ENCODE assay signal across 18 cellular contexts in the genomic region with DNA sequence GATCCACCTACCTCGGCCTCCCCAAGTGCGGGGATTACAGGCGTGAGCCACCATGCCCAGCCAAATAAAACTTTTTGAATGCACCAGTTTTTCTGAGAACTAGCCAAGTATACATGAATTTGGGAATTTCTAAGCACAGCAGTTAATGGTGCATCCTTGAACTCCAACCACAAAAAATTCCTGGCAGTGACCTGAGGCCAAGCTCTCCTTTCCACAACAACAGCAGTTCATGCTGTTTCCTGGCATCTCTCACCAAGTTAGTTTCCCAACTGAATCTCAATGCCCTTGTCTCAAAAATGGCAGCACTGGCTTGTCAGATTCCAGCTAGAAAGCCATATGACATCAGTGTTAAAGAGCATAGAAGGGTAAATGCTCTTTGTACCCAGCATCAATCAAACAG. TPM values are rescaled to one million over a fixed set of nuclear protein-coding genes. Genes with fewer than 3 reads are reported as not detected.
DNase-seq lines count a peak whose midpoint lies in the region; ATAC-seq, FAIRE-seq and TF ChIP-seq lines count a peak whose summit lies in the region.
"Had no signal": no experiment of that assay in that cellular context is flagged by ENCODE, and none has a peak within 500 bp of the region (broad histone marks: within the 10 kb centered on the region; RNA-seq: fewer than 3 reads in every experiment).

No MANE protein-coding gene starts in this region.

- H3K27me3 Mint-ChIP-seq in astrocyte (ENCODE audit: low read depth, unreplicated experiment): no peaks in the 10 kb centered on the region
- H3K27me3 Mint-ChIP-seq: B cell; CD4-positive, alpha-beta T cell had no signal

- no peaks in the 10 kb centered on the region for H4K20me1 ChIP-seq in astrocyte (ENCODE audit: insufficient read depth, low read length)

- H3K9me3 Mint-ChIP-seq in astrocyte (ENCODE audit: unreplicated experiment): no peaks in the 10 kb centered on the region
- H3K9me3 Mint-ChIP-seq: CD4-positive, alpha-beta T cell; GM23338 had no signal

- H3K36me3 Mint-ChIP-seq in astrocyte (ENCODE audit: low read depth, unreplicated experiment): no peaks in the 10 kb centered on the region

- H3K9me3 ChIP-seq in astrocyte (ENCODE audit: insufficient read depth, low read depth, low read length): no peaks in the 10 kb centered on the region

- ATAC-seq in GM18511 (IDR thresholded peaks at IDR 0.05; ENCODE audit: unreplicated experiment) (no peak), HG03108 (IDR thresholded peaks at IDR 0.05; ENCODE audit: unreplicated experiment) (no peak)
- ATAC-seq: GM23338 had no signal

- DNase-seq in EL: peak; percentile 4
- no peak for DNase-seq in astrocyte (ENCODE audit: low read depth)
- DNase-seq in choroid plexus epithelial cell (ENCODE audit: low read depth): peak; percentile 34
- peak; percentile 18 for DNase-seq in smooth muscle cell of the brain vasculature (ENCODE audit: low read depth, low spot score)
- DNase-seq in midbrain (lab: John Stamatoyannopoulos, UW): no peak
- DNase-seq: C1 segment of cervical spinal cord; Calu3; CD4-positive, alpha-beta T cell; DMS 273 treated with DMSO at 0.1 percent for 48 hours; H7 had no signal

- no peak overlapping the region for H3K4me3 ChIP-seq in astrocyte (ENCODE audit: insufficient read depth, low read depth, low read length)
- H3K4me3 ChIP-seq in choroid plexus epithelial cell (ENCODE audit: low read depth, low read length): no peak overlapping the region
- H3K4me3 ChIP-seq: GM23338 had no signal

- no peaks in the 10 kb centered on the region for H3K36me3 ChIP-seq in astrocyte (ENCODE audit: insufficient read depth, low read length)

- H3K9ac ChIP-seq in astrocyte (ENCODE audit: low read length): no peak overlapping the region

- H3K27ac ChIP-seq in astrocyte (ENCODE audit: low read depth, low read length): no peak overlapping the region

- H3K4me1 Mint-ChIP-seq in astrocyte (ENCODE audit: low read depth, unreplicated experiment): no peaks in the 10 kb centered on the region
- H3K4me1 Mint-ChIP-seq: B cell had no signal

- no peaks in the 10 kb centered on the region for H3K27me3 ChIP-seq in astrocyte (ENCODE audit: insufficient read depth, low read length)

- no peak overlapping the region for H3K4me2 ChIP-seq in astrocyte (ENCODE audit: low read length)
- H3K4me2 ChIP-seq: GM23338 had no signal

- no peak overlapping the region for H3K4me3 Mint-ChIP-seq in astrocyte (ENCODE audit: unreplicated experiment)
- H3K4me3 Mint-ChIP-seq: B cell; CD4-positive, alpha-beta T cell; GM23338 had no signal

- no peak overlapping the region for H3K27ac Mint-ChIP-seq in astrocyte (ENCODE audit: unreplicated experiment)
- H3K27ac Mint-ChIP-seq: B cell; CD4-positive, alpha-beta T cell; GM23338 had no signal

- no peak overlapping the region for H2AFZ ChIP-seq in astrocyte (ENCODE audit: low read depth, low read length)
- H2AFZ ChIP-seq: GM23338 had no signal

- peak; percentile 78 for FAIRE-seq in astrocyte (lab: Jason Lieb, UNC)
- FAIRE-seq: G401.6, GM12892 had no signal

- H3K4me1 ChIP-seq in astrocyte (ENCODE audit: insufficient read depth, low read length): no peaks in the 10 kb centered on the region

- no peak for TF ChIP-seq CTCF in astrocyte (IDR thresholded peaks at IDR 0.05; ENCODE audit: insufficient read depth, low read depth, low read length)
- TF ChIP-seq CTCF in choroid plexus epithelial cell (conservative IDR thresholded peaks at IDR 0.05; ENCODE audit: low read depth, low read length): no peak

- H3K79me2 ChIP-seq in astrocyte (ENCODE audit: insufficient read depth, low read length): no peaks in the 10 kb centered on the region

RNA-seq across cellular contexts. Expression of gene XKRX, which starts 15.9 kb away (rescaled TPM):
- not detected in 2 replicates for total RNA-seq in astrocyte
- total RNA-seq: A172, Daoy had no signal

RNA-seq across cellular contexts. Expression of gene ARL13A, which starts 24.9 kb away (rescaled TPM):
- not detected in 2 replicates for total RNA-seq in astrocyte
- total RNA-seq: A172; B cell; Calu3; CD4-positive, alpha-beta T cell; Daoy; GM23338; H7 had no signal

Comparison
In these comparisons a context has a peak if more than half of its experiments do, and no peak if none do; other contexts are left out.
1. DNase-seq: peak in EL (single experiment), choroid plexus epithelial cell (single experiment) and smooth muscle cell of the brain vasculature (single experiment); none in astrocyte (single experiment) and midbrain (single experiment).